1 cellular context compared by ENCODE assay signal in the genomic region with DNA sequence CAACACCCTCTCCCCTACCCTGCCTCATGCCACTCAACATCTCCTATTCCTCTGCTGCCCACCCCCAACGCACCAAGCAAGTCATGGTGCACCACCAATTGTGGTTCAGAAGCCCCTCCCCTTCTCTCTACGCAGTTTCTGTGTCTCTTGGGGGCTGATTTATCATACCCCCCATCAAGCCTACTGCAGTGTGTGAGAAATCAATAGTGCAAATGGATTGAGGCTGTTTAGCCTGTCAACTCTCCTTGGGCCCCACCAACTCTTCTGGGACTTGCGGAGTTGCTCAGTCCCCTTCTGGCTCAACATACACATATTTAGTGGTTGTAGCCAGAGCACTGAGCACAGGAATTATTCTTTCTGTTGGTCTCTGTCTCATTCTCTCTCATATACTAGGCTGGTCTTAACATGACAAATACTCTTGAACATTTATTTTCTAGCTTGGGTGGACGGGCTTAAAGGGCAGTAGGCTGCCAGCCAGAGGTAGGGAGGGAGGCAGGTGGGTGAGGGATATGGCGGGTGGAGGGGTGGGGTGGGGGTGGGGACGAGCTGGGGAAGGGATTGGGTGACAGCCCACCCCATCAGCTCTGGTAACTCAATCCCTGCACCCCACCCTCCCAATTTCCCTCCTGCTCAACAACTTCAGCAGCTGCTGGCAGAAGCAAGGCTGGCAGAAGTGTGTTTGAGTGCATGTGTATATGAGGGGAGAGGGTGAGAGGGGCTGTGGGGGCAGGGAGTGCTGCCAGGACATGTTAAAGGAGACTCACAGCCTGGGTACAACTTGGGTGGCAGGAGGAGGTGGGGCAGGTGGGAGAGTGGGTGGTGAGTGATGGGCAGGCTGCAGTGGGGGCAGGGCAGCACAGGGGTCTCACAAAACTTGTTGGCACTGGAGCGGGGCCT.
TF ChIP-seq lines count a peak whose summit lies in the region.

No MANE protein-coding gene starts in this region.

TF ChIP-seq in HepG2, 621 proteins besides CTCF, POLR2A, EP300 and RAD21 (continued from another document):
- TF ChIP-seq, protein P1, sequence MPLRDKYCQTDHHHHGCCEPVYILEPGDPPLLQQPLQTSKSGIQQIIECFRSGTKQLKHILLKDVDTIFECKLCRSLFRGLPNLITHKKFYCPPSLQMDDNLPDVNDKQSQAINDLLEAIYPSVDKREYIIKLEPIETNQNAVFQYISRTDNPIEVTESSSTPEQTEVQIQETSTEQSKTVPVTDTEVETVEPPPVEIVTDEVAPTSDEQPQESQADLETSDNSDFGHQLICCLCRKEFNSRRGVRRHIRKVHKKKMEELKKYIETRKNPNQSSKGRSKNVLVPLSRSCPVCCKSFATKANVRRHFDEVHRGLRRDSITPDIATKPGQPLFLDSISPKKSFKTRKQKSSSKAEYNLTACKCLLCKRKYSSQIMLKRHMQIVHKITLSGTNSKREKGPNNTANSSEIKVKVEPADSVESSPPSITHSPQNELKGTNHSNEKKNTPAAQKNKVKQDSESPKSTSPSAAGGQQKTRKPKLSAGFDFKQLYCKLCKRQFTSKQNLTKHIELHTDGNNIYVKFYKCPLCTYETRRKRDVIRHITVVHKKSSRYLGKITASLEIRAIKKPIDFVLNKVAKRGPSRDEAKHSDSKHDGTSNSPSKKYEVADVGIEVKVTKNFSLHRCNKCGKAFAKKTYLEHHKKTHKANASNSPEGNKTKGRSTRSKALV (CRISPR knock-in tag; IDR thresholded peaks at IDR 0.05) = no peak
- TF ChIP-seq ZNF569 (CRISPR knock-in tag; IDR thresholded peaks at IDR 0.05; ENCODE audit: borderline replicate concordance) (no peak), ZKSCAN5 (CRISPR knock-in tag; IDR thresholded peaks at IDR 0.05) (no peak), RXRB (CRISPR knock-in tag; IDR thresholded peaks at IDR 0.05; ENCODE audit: borderline replicate concordance) (no peak)
